1 cellular context compared by ENCODE assay signal in the genomic region with DNA sequence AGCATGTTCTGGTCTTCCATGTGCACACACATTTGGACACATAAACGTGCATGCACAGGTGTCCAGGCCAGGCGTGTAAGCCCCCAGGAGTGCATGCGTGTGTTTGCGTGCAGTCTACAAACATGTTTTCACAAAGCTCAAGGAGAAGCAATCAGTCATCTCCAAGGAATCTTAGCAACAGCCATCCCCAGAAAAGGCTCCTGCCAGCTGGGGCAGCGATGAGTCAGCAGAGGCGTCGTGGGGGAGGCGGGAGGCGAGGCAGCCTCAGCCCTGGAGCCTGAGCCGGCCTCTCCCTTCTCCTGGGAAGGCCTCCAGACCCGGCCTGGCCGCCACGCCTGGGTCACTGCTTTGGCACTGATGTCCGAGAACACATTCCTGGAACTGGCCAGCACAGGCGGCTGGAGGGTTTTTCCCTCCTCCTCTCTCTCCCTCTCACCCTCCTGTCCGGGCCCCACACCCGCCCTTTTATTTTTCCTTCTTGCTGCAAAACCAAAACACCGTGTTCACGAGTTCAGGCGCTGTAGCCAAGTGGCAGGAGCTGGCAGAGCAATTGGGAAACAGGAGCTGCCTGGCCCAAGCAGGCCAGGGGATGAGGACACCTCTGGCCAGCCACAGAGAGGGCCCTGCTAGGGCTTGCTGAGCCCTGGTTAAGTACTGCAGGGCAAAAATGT.
TF ChIP-seq lines count a peak whose summit lies in the region.

No MANE protein-coding gene starts in this region.

TF ChIP-seq in K562, 482 proteins besides CTCF, POLR2A, EP300 and RAD21 (continued from another document and continues in another):
- TF ChIP-seq, protein P1, sequence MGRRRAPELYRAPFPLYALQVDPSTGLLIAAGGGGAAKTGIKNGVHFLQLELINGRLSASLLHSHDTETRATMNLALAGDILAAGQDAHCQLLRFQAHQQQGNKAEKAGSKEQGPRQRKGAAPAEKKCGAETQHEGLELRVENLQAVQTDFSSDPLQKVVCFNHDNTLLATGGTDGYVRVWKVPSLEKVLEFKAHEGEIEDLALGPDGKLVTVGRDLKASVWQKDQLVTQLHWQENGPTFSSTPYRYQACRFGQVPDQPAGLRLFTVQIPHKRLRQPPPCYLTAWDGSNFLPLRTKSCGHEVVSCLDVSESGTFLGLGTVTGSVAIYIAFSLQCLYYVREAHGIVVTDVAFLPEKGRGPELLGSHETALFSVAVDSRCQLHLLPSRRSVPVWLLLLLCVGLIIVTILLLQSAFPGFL (CRISPR knock-in tag; IDR thresholded peaks at IDR 0.05) = no peak
- TF ChIP-seq NR2C2 (CRISPR knock-in tag; IDR thresholded peaks at IDR 0.05) (no peak), NR2C2 (tag; IDR thresholded peaks at IDR 0.05) (peak; percentile 34; the same call in 1 of the 2 replicates), ZNF232 (CRISPR knock-in tag; IDR thresholded peaks at IDR 0.05) (no peak), RFX7 (CRISPR knock-in tag; IDR thresholded peaks at IDR 0.05) (no peak), C11orf30 (IDR thresholded peaks at IDR 0.05; ENCODE audit: low read depth) (peak; percentile 94), HLTF (IDR thresholded peaks at IDR 0.05) (no peak), ZNF212 (CRISPR knock-in tag; IDR thresholded peaks at IDR 0.05) (no peak), PPARD (CRISPR knock-in tag; IDR thresholded peaks at IDR 0.05) (no peak), BACH1 (tag; IDR thresholded peaks at IDR 0.05) (peak; percentile 78; the same call in 1 of the 2 replicates), ZNF583 (CRISPR knock-in tag; IDR thresholded peaks at IDR 0.05) (0 out of 2 replicates have a peak, but pooled peaks have one; percentile 16), MAFK (IDR thresholded peaks at IDR 0.05; ENCODE audit: low read length) (peak; percentile 72), RNF2 (IDR thresholded peaks at IDR 0.05) (no peak), PHF8 (IDR thresholded peaks at IDR 0.05; ENCODE audit: borderline replicate concordance, low read length) (peak; percentile 25; the same call in 1 of the 2 replicates), ARHGAP35 (IDR thresholded peaks at IDR 0.05; ENCODE audit: partially characterized antibody) (no peak), KLF16 (IDR thresholded peaks at IDR 0.05) (no peak), DACH1 (IDR thresholded peaks at IDR 0.05; ENCODE audit: partially characterized antibody) (peak; percentile 79), CXXC5 (CRISPR knock-in tag; IDR thresholded peaks at IDR 0.05) (peak; percentile 61), TCF7 (IDR thresholded peaks at IDR 0.05; ENCODE audit: borderline replicate concordance) (no peak), TAF7 (tag; IDR thresholded peaks at IDR 0.05) (no peak), RCOR1 (IDR thresholded peaks at IDR 0.05; ENCODE audit: borderline replicate concordance in 1 of 2, low read depth in 2 of 2, low read length in 2 of 2) (peak in 1 of 2 experiments; percentile 73; a peak in 2 of 4 replicates), KLF10 (CRISPR knock-in tag; IDR thresholded peaks at IDR 0.05) (no peak), SNIP1 (IDR thresholded peaks at IDR 0.05; ENCODE audit: low read depth) (no peak), RBFOX2 (IDR thresholded peaks at IDR 0.05; ENCODE audit: low read depth, low read length) (peak; percentile 62), SAP30 (IDR thresholded peaks at IDR 0.05; ENCODE audit: borderline replicate concordance, insufficient read depth, low read depth, low read length, poor library complexity, severe bottlenecking) (no peak), RHOXF2B (CRISPR knock-in tag; conservative IDR thresholded peaks at IDR 0.05) (no peak), GATAD2A (IDR thresholded peaks at IDR 0.05) (peak; percentile 9; the same call in 1 of the 2 replicates), ERF (CRISPR knock-in tag; IDR thresholded peaks at IDR 0.05) (no peak), GTF2A2 (tag; IDR thresholded peaks at IDR 0.05) (no peak), MAZ (CRISPR knock-in tag; conservative IDR thresholded peaks at IDR 0.05 in 1 of 2, IDR thresholded peaks at IDR 0.05 in 1 of 2) (peak; percentile 16 to 47; a peak in 3 of 4 replicates), TSC22D4 (tag; IDR thresholded peaks at IDR 0.05) (no peak), TFAP4 (CRISPR knock-in tag; IDR thresholded peaks at IDR 0.05; ENCODE audit: borderline replicate concordance) (peak; percentile 98), ZKSCAN3 (CRISPR knock-in tag; IDR thresholded peaks at IDR 0.05) (no peak), USF1 (CRISPR knock-in tag; IDR thresholded peaks at IDR 0.05) (no peak), CCNT2 (IDR thresholded peaks at IDR 0.05; ENCODE audit: borderline replicate concordance, extremely low read depth, insufficient read length, low read depth, low read length) (no peak), POLR3A (IDR thresholded peaks at IDR 0.05; ENCODE audit: borderline replicate concordance, extremely low read depth, insufficient read depth, insufficient read length) (no peak), ID3 (CRISPR knock-in tag; IDR thresholded peaks at IDR 0.05) (no peak), ID3 (tag; IDR thresholded peaks at IDR 0.05) (no peak), TEAD4 (IDR thresholded peaks at IDR 0.05; ENCODE audit: low read length) (0 out of 2 replicates have a peak, but pooled peaks have one; percentile 8), TEAD4 (CRISPR knock-in tag; IDR thresholded peaks at IDR 0.05; ENCODE audit: borderline replicate concordance) (no peak)
- TF ChIP-seq, protein P2, sequence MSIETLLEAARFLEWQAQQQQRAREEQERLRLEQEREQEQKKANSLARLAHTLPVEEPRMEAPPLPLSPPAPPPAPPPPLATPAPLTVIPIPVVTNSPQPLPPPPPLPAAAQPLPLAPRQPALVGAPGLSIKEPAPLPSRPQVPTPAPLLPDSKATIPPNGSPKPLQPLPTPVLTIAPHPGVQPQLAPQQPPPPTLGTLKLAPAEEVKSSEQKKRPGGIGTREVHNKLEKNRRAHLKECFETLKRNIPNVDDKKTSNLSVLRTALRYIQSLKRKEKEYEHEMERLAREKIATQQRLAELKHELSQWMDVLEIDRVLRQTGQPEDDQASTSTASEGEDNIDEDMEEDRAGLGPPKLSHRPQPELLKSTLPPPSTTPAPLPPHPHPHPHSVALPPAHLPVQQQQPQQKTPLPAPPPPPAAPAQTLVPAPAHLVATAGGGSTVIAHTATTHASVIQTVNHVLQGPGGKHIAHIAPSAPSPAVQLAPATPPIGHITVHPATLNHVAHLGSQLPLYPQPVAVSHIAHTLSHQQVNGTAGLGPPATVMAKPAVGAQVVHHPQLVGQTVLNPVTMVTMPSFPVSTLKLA (conservative IDR thresholded peaks at IDR 0.05) = peak; percentile 60 to 72
- TF ChIP-seq, protein P3, sequence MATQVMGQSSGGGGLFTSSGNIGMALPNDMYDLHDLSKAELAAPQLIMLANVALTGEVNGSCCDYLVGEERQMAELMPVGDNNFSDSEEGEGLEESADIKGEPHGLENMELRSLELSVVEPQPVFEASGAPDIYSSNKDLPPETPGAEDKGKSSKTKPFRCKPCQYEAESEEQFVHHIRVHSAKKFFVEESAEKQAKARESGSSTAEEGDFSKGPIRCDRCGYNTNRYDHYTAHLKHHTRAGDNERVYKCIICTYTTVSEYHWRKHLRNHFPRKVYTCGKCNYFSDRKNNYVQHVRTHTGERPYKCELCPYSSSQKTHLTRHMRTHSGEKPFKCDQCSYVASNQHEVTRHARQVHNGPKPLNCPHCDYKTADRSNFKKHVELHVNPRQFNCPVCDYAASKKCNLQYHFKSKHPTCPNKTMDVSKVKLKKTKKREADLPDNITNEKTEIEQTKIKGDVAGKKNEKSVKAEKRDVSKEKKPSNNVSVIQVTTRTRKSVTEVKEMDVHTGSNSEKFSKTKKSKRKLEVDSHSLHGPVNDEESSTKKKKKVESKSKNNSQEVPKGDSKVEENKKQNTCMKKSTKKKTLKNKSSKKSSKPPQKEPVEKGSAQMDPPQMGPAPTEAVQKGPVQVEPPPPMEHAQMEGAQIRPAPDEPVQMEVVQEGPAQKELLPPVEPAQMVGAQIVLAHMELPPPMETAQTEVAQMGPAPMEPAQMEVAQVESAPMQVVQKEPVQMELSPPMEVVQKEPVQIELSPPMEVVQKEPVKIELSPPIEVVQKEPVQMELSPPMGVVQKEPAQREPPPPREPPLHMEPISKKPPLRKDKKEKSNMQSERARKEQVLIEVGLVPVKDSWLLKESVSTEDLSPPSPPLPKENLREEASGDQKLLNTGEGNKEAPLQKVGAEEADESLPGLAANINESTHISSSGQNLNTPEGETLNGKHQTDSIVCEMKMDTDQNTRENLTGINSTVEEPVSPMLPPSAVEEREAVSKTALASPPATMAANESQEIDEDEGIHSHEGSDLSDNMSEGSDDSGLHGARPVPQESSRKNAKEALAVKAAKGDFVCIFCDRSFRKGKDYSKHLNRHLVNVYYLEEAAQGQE (CRISPR knock-in tag; IDR thresholded peaks at IDR 0.05; ENCODE audit: low read depth) = no peak
- TF ChIP-seq, protein P4, sequence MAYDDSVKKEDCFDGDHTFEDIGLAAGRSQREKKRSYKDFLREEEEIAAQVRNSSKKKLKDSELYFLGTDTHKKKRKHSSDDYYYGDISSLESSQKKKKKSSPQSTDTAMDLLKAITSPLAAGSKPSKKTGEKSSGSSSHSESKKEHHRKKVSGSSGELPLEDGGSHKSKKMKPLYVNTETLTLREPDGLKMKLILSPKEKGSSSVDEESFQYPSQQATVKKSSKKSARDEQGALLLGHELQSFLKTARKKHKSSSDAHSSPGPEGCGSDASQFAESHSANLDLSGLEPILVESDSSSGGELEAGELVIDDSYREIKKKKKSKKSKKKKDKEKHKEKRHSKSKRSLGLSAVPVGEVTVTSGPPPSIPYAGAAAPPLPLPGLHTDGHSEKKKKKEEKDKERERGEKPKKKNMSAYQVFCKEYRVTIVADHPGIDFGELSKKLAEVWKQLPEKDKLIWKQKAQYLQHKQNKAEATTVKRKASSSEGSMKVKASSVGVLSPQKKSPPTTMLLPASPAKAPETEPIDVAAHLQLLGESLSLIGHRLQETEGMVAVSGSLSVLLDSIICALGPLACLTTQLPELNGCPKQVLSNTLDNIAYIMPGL (CRISPR knock-in tag; IDR thresholded peaks at IDR 0.05) = no peak
- TF ChIP-seq, protein P5, sequence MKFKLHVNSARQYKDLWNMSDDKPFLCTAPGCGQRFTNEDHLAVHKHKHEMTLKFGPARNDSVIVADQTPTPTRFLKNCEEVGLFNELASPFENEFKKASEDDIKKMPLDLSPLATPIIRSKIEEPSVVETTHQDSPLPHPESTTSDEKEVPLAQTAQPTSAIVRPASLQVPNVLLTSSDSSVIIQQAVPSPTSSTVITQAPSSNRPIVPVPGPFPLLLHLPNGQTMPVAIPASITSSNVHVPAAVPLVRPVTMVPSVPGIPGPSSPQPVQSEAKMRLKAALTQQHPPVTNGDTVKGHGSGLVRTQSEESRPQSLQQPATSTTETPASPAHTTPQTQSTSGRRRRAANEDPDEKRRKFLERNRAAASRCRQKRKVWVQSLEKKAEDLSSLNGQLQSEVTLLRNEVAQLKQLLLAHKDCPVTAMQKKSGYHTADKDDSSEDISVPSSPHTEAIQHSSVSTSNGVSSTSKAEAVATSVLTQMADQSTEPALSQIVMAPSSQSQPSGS (CRISPR knock-in tag; IDR thresholded peaks at IDR 0.05) = no peak
- TF ChIP-seq, protein P6, sequence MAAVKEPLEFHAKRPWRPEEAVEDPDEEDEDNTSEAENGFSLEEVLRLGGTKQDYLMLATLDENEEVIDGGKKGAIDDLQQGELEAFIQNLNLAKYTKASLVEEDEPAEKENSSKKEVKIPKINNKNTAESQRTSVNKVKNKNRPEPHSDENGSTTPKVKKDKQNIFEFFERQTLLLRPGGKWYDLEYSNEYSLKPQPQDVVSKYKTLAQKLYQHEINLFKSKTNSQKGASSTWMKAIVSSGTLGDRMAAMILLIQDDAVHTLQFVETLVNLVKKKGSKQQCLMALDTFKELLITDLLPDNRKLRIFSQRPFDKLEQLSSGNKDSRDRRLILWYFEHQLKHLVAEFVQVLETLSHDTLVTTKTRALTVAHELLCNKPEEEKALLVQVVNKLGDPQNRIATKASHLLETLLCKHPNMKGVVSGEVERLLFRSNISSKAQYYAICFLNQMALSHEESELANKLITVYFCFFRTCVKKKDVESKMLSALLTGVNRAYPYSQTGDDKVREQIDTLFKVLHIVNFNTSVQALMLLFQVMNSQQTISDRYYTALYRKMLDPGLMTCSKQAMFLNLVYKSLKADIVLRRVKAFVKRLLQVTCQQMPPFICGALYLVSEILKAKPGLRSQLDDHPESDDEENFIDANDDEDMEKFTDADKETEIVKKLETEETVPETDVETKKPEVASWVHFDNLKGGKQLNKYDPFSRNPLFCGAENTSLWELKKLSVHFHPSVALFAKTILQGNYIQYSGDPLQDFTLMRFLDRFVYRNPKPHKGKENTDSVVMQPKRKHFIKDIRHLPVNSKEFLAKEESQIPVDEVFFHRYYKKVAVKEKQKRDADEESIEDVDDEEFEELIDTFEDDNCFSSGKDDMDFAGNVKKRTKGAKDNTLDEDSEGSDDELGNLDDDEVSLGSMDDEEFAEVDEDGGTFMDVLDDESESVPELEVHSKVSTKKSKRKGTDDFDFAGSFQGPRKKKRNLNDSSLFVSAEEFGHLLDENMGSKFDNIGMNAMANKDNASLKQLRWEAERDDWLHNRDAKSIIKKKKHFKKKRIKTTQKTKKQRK (IDR thresholded peaks at IDR 0.05; ENCODE audit: borderline replicate concordance, low read depth, low read length) = no peak
- TF ChIP-seq, protein P7, sequence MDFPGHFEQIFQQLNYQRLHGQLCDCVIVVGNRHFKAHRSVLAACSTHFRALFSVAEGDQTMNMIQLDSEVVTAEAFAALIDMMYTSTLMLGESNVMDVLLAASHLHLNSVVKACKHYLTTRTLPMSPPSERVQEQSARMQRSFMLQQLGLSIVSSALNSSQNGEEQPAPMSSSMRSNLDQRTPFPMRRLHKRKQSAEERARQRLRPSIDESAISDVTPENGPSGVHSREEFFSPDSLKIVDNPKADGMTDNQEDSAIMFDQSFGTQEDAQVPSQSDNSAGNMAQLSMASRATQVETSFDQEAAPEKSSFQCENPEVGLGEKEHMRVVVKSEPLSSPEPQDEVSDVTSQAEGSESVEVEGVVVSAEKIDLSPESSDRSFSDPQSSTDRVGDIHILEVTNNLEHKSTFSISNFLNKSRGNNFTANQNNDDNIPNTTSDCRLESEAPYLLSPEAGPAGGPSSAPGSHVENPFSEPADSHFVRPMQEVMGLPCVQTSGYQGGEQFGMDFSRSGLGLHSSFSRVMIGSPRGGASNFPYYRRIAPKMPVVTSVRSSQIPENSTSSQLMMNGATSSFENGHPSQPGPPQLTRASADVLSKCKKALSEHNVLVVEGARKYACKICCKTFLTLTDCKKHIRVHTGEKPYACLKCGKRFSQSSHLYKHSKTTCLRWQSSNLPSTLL (IDR thresholded peaks at IDR 0.05) = no peak
